1 cellular context compared by ENCODE assay signal in genomic region chr6:6886160-6886885, GRCh38.
TF ChIP-seq lines count a peak whose summit lies in the region.

No MANE protein-coding gene starts in this region.

TF ChIP-seq in K562, 482 proteins besides CTCF, POLR2A, EP300 and RAD21 (continued from another document and continues in another):
- no peak for TF ChIP-seq FOXP4 (CRISPR knock-in tag; IDR thresholded peaks at IDR 0.05; ENCODE audit: borderline replicate concordance)
- TF ChIP-seq FOXJ2 (tag; IDR thresholded peaks at IDR 0.05): no peak
- peak; percentile 77; the same call in 1 of the 2 replicates for TF ChIP-seq KLF13 (tag; IDR thresholded peaks at IDR 0.05; ENCODE audit: borderline replicate concordance, low read depth)
- TF ChIP-seq VEZF1 (CRISPR knock-in tag; IDR thresholded peaks at IDR 0.05): peak; percentile 31; the same call in 1 of the 2 replicates
- 0 out of 2 replicates have a peak, but pooled peaks have one; percentile 48 for TF ChIP-seq NFIC (IDR thresholded peaks at IDR 0.05)
- TF ChIP-seq FOXK1 (CRISPR knock-in tag; IDR thresholded peaks at IDR 0.05; ENCODE audit: borderline replicate concordance): no peak
- TF ChIP-seq CHD7 (IDR thresholded peaks at IDR 0.05; ENCODE audit: low read depth, low read length): no peak
- TF ChIP-seq ZNF282 (CRISPR knock-in tag; IDR thresholded peaks at IDR 0.05): no peak
- no peak for TF ChIP-seq MAFF (IDR thresholded peaks at IDR 0.05; ENCODE audit: low read length)
- no peak for TF ChIP-seq TBP (optimal IDR thresholded peaks at IDR 0.05; ENCODE audit: low read depth, low read length)
- no peak for TF ChIP-seq POLR2AphosphoS2 (IDR thresholded peaks at IDR 0.05; ENCODE audit: low read length)
- no peak for TF ChIP-seq LARP7 (IDR thresholded peaks at IDR 0.05)
- TF ChIP-seq MIER1 (IDR thresholded peaks at IDR 0.05; ENCODE audit: low read depth): no peak
- TF ChIP-seq ZNF280B (CRISPR knock-in tag; IDR thresholded peaks at IDR 0.05): no peak
- peak; percentile 83 for TF ChIP-seq ARID1B (IDR thresholded peaks at IDR 0.05)
- no peak for TF ChIP-seq RFX7 (CRISPR knock-in tag; IDR thresholded peaks at IDR 0.05)
- TF ChIP-seq MAZ (CRISPR knock-in tag; conservative IDR thresholded peaks at IDR 0.05 in 1 of 2, IDR thresholded peaks at IDR 0.05 in 1 of 2): peak in 1 of 2 experiments; percentile 39; a peak in 1 of 4 replicates
- TF ChIP-seq TCFL5 (CRISPR knock-in tag; conservative IDR thresholded peaks at IDR 0.05): no peak
- no peak for TF ChIP-seq ZBTB9 (CRISPR knock-in tag; IDR thresholded peaks at IDR 0.05)
- TF ChIP-seq ZNF511 (CRISPR knock-in tag; IDR thresholded peaks at IDR 0.05): peak; percentile 77; the same call in 1 of the 2 replicates
- no peak for TF ChIP-seq HNRNPL (IDR thresholded peaks at IDR 0.05; ENCODE audit: low read depth, low read length)
- TF ChIP-seq ZNF395 (CRISPR knock-in tag; IDR thresholded peaks at IDR 0.05): no peak
- TF ChIP-seq MAX (CRISPR knock-in tag; IDR thresholded peaks at IDR 0.05): peak; percentile 90
- no peak for TF ChIP-seq XRCC3 (IDR thresholded peaks at IDR 0.05)
- no peak for TF ChIP-seq MITF (IDR thresholded peaks at IDR 0.05)
- peak; percentile 68; the same call in 1 of the 2 replicates for TF ChIP-seq ZNF431 (CRISPR knock-in tag; IDR thresholded peaks at IDR 0.05)
- TF ChIP-seq MLX (CRISPR knock-in tag; conservative IDR thresholded peaks at IDR 0.05): 0 out of 4 replicates have a peak, but pooled peaks of 1 of the 2 experiments have one; percentile 78
- TF ChIP-seq ZFP1 (CRISPR knock-in tag; IDR thresholded peaks at IDR 0.05): no peak
- no peak for TF ChIP-seq CAMTA2 (CRISPR knock-in tag; conservative IDR thresholded peaks at IDR 0.05)
- TF ChIP-seq ETV1 (tag; conservative IDR thresholded peaks at IDR 0.05; ENCODE audit: low read depth): 0 out of 2 replicates have a peak, but pooled peaks have one; percentile 22
- no peak for TF ChIP-seq SFPQ (IDR thresholded peaks at IDR 0.05; ENCODE audit: low read depth, low read length)
